In genomic region chr14:105315211-105315721, GRCh38 we compare ENCODE assay signal across 8 cellular contexts. TPM values are rescaled to one million over a fixed set of nuclear protein-coding genes. Genes with fewer than 3 reads are reported as not detected.
DNase-seq lines count a peak whose midpoint lies in the region; ATAC-seq and TF ChIP-seq lines count a peak whose summit lies in the region.

No MANE protein-coding gene starts in this region.

- H3K27me3 Mint-ChIP-seq in activated naive CD4-positive, alpha-beta T cell treated with anti-CD3 and anti-CD28 coated beads for 36 hours (ENCODE audit: low read depth): no peaks in the 10 kb centered on the region
- peaks cover 10% of the 10 kb centered on the region for H3K27me3 Mint-ChIP-seq in glutamatergic neuron (ENCODE audit: unreplicated experiment)

- H4K20me1 ChIP-seq in OCI-LY1 (ENCODE audit: insufficient read depth, low read length): no peaks in the 10 kb centered on the region

- no peak; the same call in 1 of the 2 replicates for TF ChIP-seq CTCF in OCI-LY1 (IDR thresholded peaks at IDR 0.05; ENCODE audit: low read length)
- TF ChIP-seq CTCF in glutamatergic neuron (IDR thresholded peaks at IDR 0.05; ENCODE audit: partially characterized antibody, unreplicated experiment): no peak

- H3K23ac ChIP-seq in trophoblast cell (ENCODE audit: low read length): no peak overlapping the region

- no peak overlapping the region for H2AFZ ChIP-seq in OCI-LY1 (ENCODE audit: low read length)
- H2AFZ ChIP-seq in trophoblast cell (ENCODE audit: insufficient read depth, low read length, poor library complexity): peak overlapping the region; percentile 77

- H3K9me3 ChIP-seq in OCI-LY1 (ENCODE audit: low read length) (no peaks in the 10 kb centered on the region), trophoblast cell (ENCODE audit: insufficient read depth, low read depth, low read length) (peaks cover 1% of the 10 kb centered on the region)

- no peaks in the 10 kb centered on the region for H3K36me3 Mint-ChIP-seq in activated naive CD4-positive, alpha-beta T cell treated with anti-CD3 and anti-CD28 coated beads for 36 hours (ENCODE audit: low read depth)
- no peaks in the 10 kb centered on the region for H3K36me3 Mint-ChIP-seq in glutamatergic neuron (ENCODE audit: unreplicated experiment)

- no peaks in the 10 kb centered on the region for H3F3A ChIP-seq in OCI-LY1 (ENCODE audit: insufficient read depth, low read length)

- H4K12ac ChIP-seq in trophoblast cell (ENCODE audit: low read depth, low read length): peak overlapping the region; percentile 64

- H3K79me1 ChIP-seq in trophoblast cell (ENCODE audit: low read length): peaks cover 7% of the 10 kb centered on the region

- no peaks in the 10 kb centered on the region for H3K9me3 Mint-ChIP-seq in activated naive CD4-positive, alpha-beta T cell treated with anti-CD3 and anti-CD28 coated beads for 36 hours
- H3K9me3 Mint-ChIP-seq in glutamatergic neuron (ENCODE audit: unreplicated experiment): peaks cover 5% of the 10 kb centered on the region

- no peak overlapping the region for H3K14ac ChIP-seq in trophoblast cell (ENCODE audit: low read length)

- H3K4me2 ChIP-seq in OCI-LY1 (ENCODE audit: low read length) (peak overlapping the region; percentile 81), trophoblast cell (ENCODE audit: low read length) (peak overlapping the region; percentile 79)

- H2AK5ac ChIP-seq in trophoblast cell (ENCODE audit: low read length): no peak overlapping the region

- H2BK12ac ChIP-seq in trophoblast cell (ENCODE audit: low read length): no peak overlapping the region

- H3K4ac ChIP-seq in trophoblast cell (ENCODE audit: low read depth, low read length): peak overlapping the region; percentile 61

- peak; percentile 20 for ATAC-seq in GM18505 (IDR thresholded peaks at IDR 0.05; ENCODE audit: unreplicated experiment)
- ATAC-seq in HG02885 (IDR thresholded peaks at IDR 0.05; ENCODE audit: poor library complexity, unreplicated experiment): peak; percentile 22
- no peak for ATAC-seq in GM21447 (IDR thresholded peaks at IDR 0.05; ENCODE audit: unreplicated experiment)

- no peak overlapping the region for H4K91ac ChIP-seq in trophoblast cell (ENCODE audit: low read depth, low read length)

- H3K4me3 Mint-ChIP-seq in activated naive CD4-positive, alpha-beta T cell treated with anti-CD3 and anti-CD28 coated beads for 36 hours: peak overlapping the region; percentile 85
- H3K4me3 Mint-ChIP-seq in glutamatergic neuron (ENCODE audit: unreplicated experiment): peak overlapping the region; percentile 96

- no peak overlapping the region for H2BK120ac ChIP-seq in trophoblast cell (ENCODE audit: insufficient read depth, low read length, poor library complexity)

- H3K4me1 ChIP-seq in OCI-LY1 (ENCODE audit: insufficient read depth, low read length, severe bottlenecking): peaks cover 19% of the 10 kb centered on the region
- peaks cover 18 to 20% of the 10 kb centered on the region in 2 experiments for H3K4me1 ChIP-seq in trophoblast cell (ENCODE audit: control insufficient read depth in 1 of 2, insufficient read depth in 2 of 2, low read length in 2 of 2)

- H3K4me3 ChIP-seq in OCI-LY1 (ENCODE audit: low read depth, low read length, poor library complexity, severe bottlenecking): peak overlapping the region; percentile 65
- H3K4me3 ChIP-seq in trophoblast cell (ENCODE audit: low read depth, low read length): peak overlapping the region; percentile 82

- H3K27me3 ChIP-seq in OCI-LY1 (ENCODE audit: insufficient read depth, low read length) (peaks cover 5% of the 10 kb centered on the region; the same call in 1 of the 2 replicates), trophoblast cell (ENCODE audit: insufficient read depth, low read length) (no peaks in the 10 kb centered on the region)

- H3K27ac ChIP-seq in OCI-LY1 (ENCODE audit: low read depth, low read length, poor library complexity, severe bottlenecking) (no peak overlapping the region), trophoblast cell (ENCODE audit: low read depth, low read length) (no peak overlapping the region)

- no peaks in the 10 kb centered on the region for H3K79me2 ChIP-seq in OCI-LY1 (ENCODE audit: insufficient read depth, low read length)
- peaks cover 8% of the 10 kb centered on the region for H3K79me2 ChIP-seq in trophoblast cell (ENCODE audit: control insufficient read depth, insufficient read depth, low read length, poor library complexity)

- H3K36me3 ChIP-seq in OCI-LY1 (ENCODE audit: insufficient read depth, low read length) (no peaks in the 10 kb centered on the region), trophoblast cell (ENCODE audit: control insufficient read depth in 1 of 2, insufficient read depth in 2 of 2, low read length in 2 of 2) (no peaks in the 10 kb centered on the region)

- H2BK5ac ChIP-seq in trophoblast cell (ENCODE audit: low read depth, low read length, poor library complexity): no peak overlapping the region

- no peaks in the 10 kb centered on the region for H3K9me2 ChIP-seq in OCI-LY1 (ENCODE audit: low read depth, low read length)

- no CpG with 5 or more reads among the region's 54 CpGs for WGBS in trophoblast cell (ENCODE audit: extremely low coverage, insufficient coverage, insufficient read length)

- intact Hi-C loops in activated naive CD4-positive, alpha-beta T cell treated with anti-CD3 and anti-CD28 coated beads for 36 hours (cut with micrococcal nuclease): no loop called here

- H3K27ac Mint-ChIP-seq in activated naive CD4-positive, alpha-beta T cell treated with anti-CD3 and anti-CD28 coated beads for 36 hours: peak overlapping the region; percentile 46
- peak overlapping the region; percentile 48 for H3K27ac Mint-ChIP-seq in glutamatergic neuron (ENCODE audit: unreplicated experiment)

- peak overlapping the region; percentile 79 for H3K18ac ChIP-seq in trophoblast cell (ENCODE audit: low read length)

- peak; percentile 64 for DNase-seq in activated naive CD4-positive, alpha-beta T cell treated with anti-CD3 and anti-CD28 coated beads for 36 hours
- DNase-seq in glutamatergic neuron (peak; percentile 65), trophoblast cell (peak in 1 of 2 donors; percentile 51), A172 (ENCODE audit: low spot score) (no peak)

- TF ChIP-seq POLR2A in GM18505 (IDR thresholded peaks at IDR 0.05; ENCODE audit: borderline replicate concordance, extremely low read depth, insufficient read depth, insufficient read length): no peak

- CTCF ChIA-PET in activated naive CD4-positive, alpha-beta T cell treated with anti-CD3 and anti-CD28 coated beads for 36 hours (lab: Charles Lee): interaction anchor here (0.6 kb wide), 1 partner anchor 19 kb away, joined by 3 read pairs; no protein-coding TSS in a partner anchor

- H3K9ac ChIP-seq in OCI-LY1 (ENCODE audit: low read length) (peak overlapping the region; percentile 14; the same call in 1 of the 2 replicates), trophoblast cell (ENCODE audit: low read length) (peak overlapping the region; percentile 8)

- peaks cover 25% of the 10 kb centered on the region for H3K4me1 Mint-ChIP-seq in activated naive CD4-positive, alpha-beta T cell treated with anti-CD3 and anti-CD28 coated beads for 36 hours (ENCODE audit: low read depth)
- peaks cover 15% of the 10 kb centered on the region for H3K4me1 Mint-ChIP-seq in glutamatergic neuron (ENCODE audit: low read depth, unreplicated experiment)

- peak overlapping the region; percentile 65 for H4K8ac ChIP-seq in trophoblast cell (ENCODE audit: low read depth, low read length)

RNA-seq across cellular contexts. Expression of gene PACS2, which starts 0.7 kb away (rescaled TPM):
- total RNA-seq in activated naive CD4-positive, alpha-beta T cell treated with anti-CD3 and anti-CD28 coated beads for 36 hours: 10 to 100 TPM; 25.1 to 29.6 TPM
- 263 TPM for total RNA-seq in glutamatergic neuron (ENCODE audit: unreplicated experiment)
- 36.7 and 36.9 TPM in 2 replicates for polyA plus RNA-seq in trophoblast cell (2013)
- total RNA-seq in A172 (2014; rRNA removed; shearing (Covaris generic)): 29.8 and 35.9 TPM in 2 replicates

RNA-seq across cellular contexts. Expression of gene BRF1, which starts 14.5 kb away (rescaled TPM):
- total RNA-seq in activated naive CD4-positive, alpha-beta T cell treated with anti-CD3 and anti-CD28 coated beads for 36 hours: 10 to 100 TPM; 20.6 to 23.4 TPM
- 54.6 TPM for total RNA-seq in glutamatergic neuron (ENCODE audit: unreplicated experiment)
- polyA plus RNA-seq in trophoblast cell (2013): 10.2 and 10.6 TPM in 2 replicates
- 12.0 and 16.2 TPM in 2 replicates for total RNA-seq in A172 (2014; rRNA removed; shearing (Covaris generic))
